ENCODE assay signal across 8 cellular contexts in the genomic region with DNA sequence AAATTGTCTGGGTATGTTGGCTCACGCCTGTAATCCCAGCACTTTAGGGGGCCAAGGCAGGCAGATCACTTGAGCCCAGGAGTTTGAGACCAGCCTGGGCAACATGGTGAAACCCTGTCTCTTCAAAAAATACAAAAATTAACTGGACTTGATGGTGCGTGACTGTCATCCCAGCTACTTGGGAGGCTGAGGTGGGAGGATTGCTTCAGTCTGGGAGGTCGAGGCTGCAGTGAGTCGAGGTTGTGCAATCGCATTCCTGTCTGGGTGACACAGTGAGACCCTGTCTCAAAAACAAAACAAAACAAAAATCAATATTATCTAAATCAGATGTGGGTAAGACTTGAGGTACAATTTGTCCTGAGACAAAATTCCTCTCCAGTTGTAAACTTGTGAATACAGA. TPM values are rescaled to one million over a fixed set of nuclear protein-coding genes. Genes with fewer than 3 reads are reported as not detected.
"Had no signal": no experiment of that assay in that cellular context is flagged by ENCODE, and none has a peak within 500 bp of the region (broad histone marks: within the 10 kb centered on the region; RNA-seq: fewer than 3 reads in every experiment).

No MANE protein-coding gene starts in this region.

RNA-seq across cellular contexts. Expression of a gene that starts 38.2 kb away (rescaled TPM):
- total RNA-seq: activated CD4-positive, alpha-beta memory T cell treated with anti-CD3 and anti-CD28 coated beads for 36 hours; activated CD4-positive, alpha-beta T cell treated with anti-CD3 and anti-CD28 coated beads, Interleukin-2, amount 10 ng/mL, durations not matched to agents 7 days and 5 days; activated naive CD4-positive, alpha-beta T cell treated with anti-CD3 and anti-CD28 coated beads for 36 hours; activated T-helper 17 cell treated with anti-CD3 and anti-CD28 coated beads, Interleukin-2, amount 50 U/mL, for 72 hours; MCF 10A; PC-9; T-cell had no signal
- polyA plus RNA-seq: adipose tissue had no signal
